In the genomic region with DNA sequence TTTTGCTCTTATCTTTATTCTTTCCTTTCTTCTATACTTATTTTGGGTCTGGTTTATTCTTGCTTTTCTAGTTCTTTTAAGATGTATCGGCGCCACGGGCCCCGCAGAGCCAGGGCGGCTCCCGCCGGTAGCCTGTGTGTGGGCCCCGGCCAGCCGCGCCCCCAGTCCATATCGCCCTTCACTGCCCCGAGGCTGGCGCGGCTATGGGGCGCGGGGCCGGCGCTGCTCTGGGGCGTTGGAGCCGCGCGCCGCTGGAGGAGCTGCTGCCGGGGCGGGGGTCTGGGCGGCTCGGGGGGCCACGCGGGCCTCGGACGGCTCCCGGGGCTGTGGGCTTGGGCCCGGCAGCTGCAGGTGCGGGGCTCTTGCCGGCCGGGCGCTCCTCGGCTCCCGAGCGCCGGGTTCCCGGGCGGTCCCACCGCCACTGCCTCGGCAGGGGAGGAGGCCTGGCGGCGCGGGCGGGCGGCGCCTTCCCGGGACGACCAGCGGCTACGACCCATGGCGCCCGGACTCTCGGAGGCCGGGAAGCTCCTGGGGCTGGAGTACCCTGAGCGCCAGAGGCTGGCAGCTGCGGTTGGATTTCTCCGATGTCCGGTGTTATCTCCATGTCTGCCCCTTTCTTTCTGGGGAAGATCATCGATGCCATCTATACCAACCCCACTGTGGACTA, we compare ENCODE assay signal across 6 cellular contexts. TPM values are rescaled to one million over a fixed set of nuclear protein-coding genes. Genes with fewer than 3 reads are reported as not detected.
"Had no signal": no experiment of that assay in that cellular context is flagged by ENCODE, and none has a peak within 500 bp of the region (broad histone marks: within the 10 kb centered on the region; RNA-seq: fewer than 3 reads in every experiment).

No MANE protein-coding gene starts in this region.

RNA-seq across cellular contexts. Expression of a gene that starts 24.4 kb away (rescaled TPM):
- total RNA-seq: NCI-H460, PC-9, Peyer's patch, RPMI7951, SK-MEL-5 had no signal
- polyA plus RNA-seq: SK-N-SH had no signal

RNA-seq across cellular contexts. Expression of a gene that starts 45.0 kb away (rescaled TPM):
- total RNA-seq: NCI-H460, PC-9, Peyer's patch, RPMI7951, SK-MEL-5 had no signal
- polyA plus RNA-seq: SK-N-SH had no signal
